26 cellular contexts compared by ENCODE assay signal in the genomic region with DNA sequence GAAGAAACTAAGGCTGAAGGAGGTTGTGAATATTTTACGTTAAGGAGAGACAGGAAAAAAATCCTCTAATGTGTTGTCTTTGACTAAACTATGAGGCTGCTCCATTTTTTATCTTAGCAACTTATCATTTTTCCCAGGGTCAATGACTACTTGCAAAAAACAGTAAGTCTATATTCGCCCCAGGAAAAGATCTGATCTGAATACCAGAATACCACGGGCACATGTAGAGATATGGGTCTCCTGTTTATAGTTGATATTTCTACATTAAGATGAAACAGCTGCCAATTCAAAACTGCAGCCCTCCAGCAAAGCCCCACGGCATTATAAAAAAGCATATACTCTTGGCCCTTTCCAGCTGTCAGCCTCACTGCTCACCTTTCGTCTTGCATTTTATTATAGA.
"Had no signal": no experiment of that assay in that cellular context is flagged by ENCODE, and none has a peak within 500 bp of the region (broad histone marks: within the 10 kb centered on the region; RNA-seq: fewer than 3 reads in every experiment).

No MANE protein-coding gene starts in this region.

- H3K4me1 ChIP-seq: esophagus muscularis mucosa, foreskin keratinocyte, gastrocnemius medialis, heart left ventricle had no signal

- H3K4me3 ChIP-seq: coronary artery, dorsolateral prefrontal cortex, esophagus muscularis mucosa, gastrocnemius medialis, heart left ventricle had no signal

- FAIRE-seq: astrocyte, bronchial epithelial cell had no signal

- H3K36me3 ChIP-seq: brain microvascular endothelial cell, esophagus muscularis mucosa, gastrocnemius medialis, heart left ventricle had no signal

- H3K9me3 ChIP-seq: esophagus muscularis mucosa, gastrocnemius medialis, heart left ventricle had no signal

- ATAC-seq: activated CD4-positive, alpha-beta T cell treated with anti-CD3 and anti-CD28 coated beads for 36 hours; activated naive CD4-positive, alpha-beta T cell treated with anti-CD3 and anti-CD28 coated beads, Interleukin-2, amount 50 U/mL, for 72 hours; activated T-cell treated with anti-CD3 and anti-CD28 coated beads, Interleukin-2, amount 50 U/mL, for 72 hours; effector memory CD8-positive, alpha-beta T cell; foreskin keratinocyte; gastrocnemius medialis; heart left ventricle had no signal

- DNase-seq: activated CD4-positive, alpha-beta memory T cell treated with anti-CD3 and anti-CD28 coated beads, Interleukin-2, amount 10 ng/mL, durations not matched to agents 7 days and 5 days; activated CD4-positive, alpha-beta T cell treated with anti-CD3 and anti-CD28 coated beads for 36 hours; activated CD4-positive, CD25-positive, alpha-beta regulatory T cell; activated CD4-positive, CD25-positive, alpha-beta regulatory T cell treated with anti-CD3 and anti-CD28 coated beads, Interleukin-2, amount 50 U/mL, for 72 hours; activated CD8-positive, alpha-beta memory T cell treated with anti-CD3 and anti-CD28 coated beads, Interleukin-2, amount 50 U/mL, for 48 hours; activated gamma-delta T cell; activated naive CD4-positive, alpha-beta T cell; activated naive CD4-positive, alpha-beta T cell treated with anti-CD3 and anti-CD28 coated beads, Interleukin-2, amount 10 ng/mL, durations not matched to agents 7 days and 5 days; activated naive CD8-positive, alpha-beta T cell treated with anti-CD3 and anti-CD28 coated beads, Interleukin-2, amount 10 ng/mL, durations not matched to agents 7 days and 5 days; activated T-cell treated with anti-CD3 and anti-CD28 coated beads for 4 hours; activated T-cell treated with anti-CD3 and anti-CD28 coated beads, Interleukin-2, amount 50 U/mL, for 24 hours; activated T-cell treated with anti-CD3 and anti-CD28 coated beads, Interleukin-2, amount 50 U/mL, for 72 hours; brain microvascular endothelial cell; dorsolateral prefrontal cortex; effector memory CD8-positive, alpha-beta T cell; erythroblast; foreskin keratinocyte; gastrocnemius medialis; glutamatergic neuron; heart left ventricle; T-helper 2 cell had no signal

- H3K27ac ChIP-seq: brain microvascular endothelial cell, coronary artery, dorsolateral prefrontal cortex, esophagus muscularis mucosa, foreskin keratinocyte, gastrocnemius medialis, heart left ventricle had no signal

- H3K27me3 ChIP-seq: brain microvascular endothelial cell, foreskin keratinocyte, gastrocnemius medialis had no signal
